In genomic region chr19:48738557-48739399, GRCh38 we compare ENCODE assay signal across 8 cellular contexts. TPM values are rescaled to one million over a fixed set of nuclear protein-coding genes. Genes with fewer than 3 reads are reported as not detected.
DNase-seq lines count a peak whose midpoint lies in the region; ATAC-seq and TF ChIP-seq lines count a peak whose summit lies in the region.

No MANE protein-coding gene starts in this region.

- no peaks in the 10 kb centered on the region for H3K9me3 ChIP-seq in CD4-positive, CD25-positive, alpha-beta regulatory T cell (ENCODE audit: control insufficient read depth in 2 of 2, low read length in 2 of 2)
- H3K9me3 ChIP-seq in Peyer's patch (no peaks in the 10 kb centered on the region), fibroblast of lung (ENCODE audit: control insufficient read depth, insufficient read depth, low read depth, low read length) (no peaks in the 10 kb centered on the region)
- no peaks in the 10 kb centered on the region for H3K9me3 ChIP-seq in naive thymus-derived CD4-positive, alpha-beta T cell (ENCODE audit: control insufficient read depth in 2 of 3, low read length in 3 of 3)

- no peaks in the 10 kb centered on the region for H4K20me1 ChIP-seq in fibroblast of lung (ENCODE audit: control insufficient read depth, extremely low read depth, insufficient read depth, low read length)

- no peaks in the 10 kb centered on the region for H3K27me3 ChIP-seq in CD4-positive, CD25-positive, alpha-beta regulatory T cell (ENCODE audit: control insufficient read depth, insufficient read depth, low read length)
- no peaks in the 10 kb centered on the region for H3K27me3 ChIP-seq in Peyer's patch
- H3K27me3 ChIP-seq in fibroblast of lung (ENCODE audit: control insufficient read depth, insufficient read depth, low read length) = peaks cover 5% of the 10 kb centered on the region
- no peaks in the 10 kb centered on the region for H3K27me3 ChIP-seq in naive thymus-derived CD4-positive, alpha-beta T cell (ENCODE audit: control insufficient read depth in 2 of 2, insufficient read depth in 2 of 2, low read length in 2 of 2)

- POLR2A ChIA-PET in naive thymus-derived CD4-positive, alpha-beta T cell (lab: Charles Lee) = interaction anchor here (0.6 to 2.0 kb wide), 7 partner anchors 13 to 227 kb away, joined by 3 to 9 read pairs (median 3); no protein-coding TSS in a partner anchor

- no peak for TF ChIP-seq POLR2A in Peyer's patch (IDR thresholded peaks at IDR 0.05)

- H3K4me1 ChIP-seq in CD4-positive, CD25-positive, alpha-beta regulatory T cell (ENCODE audit: control insufficient read depth, insufficient read depth, low read length, poor library complexity, severe bottlenecking) = peaks cover 22% of the 10 kb centered on the region
- H3K4me1 ChIP-seq in Peyer's patch (peaks cover 4 to 30% (median 8%) of the 10 kb centered on the region in 4 donors), fibroblast of lung (ENCODE audit: control insufficient read depth, extremely low read depth, insufficient read depth, low read length) (no peaks in the 10 kb centered on the region)
- H3K4me1 ChIP-seq in naive thymus-derived CD4-positive, alpha-beta T cell (ENCODE audit: control insufficient read depth in 2 of 2, insufficient read depth in 2 of 2, low read length in 2 of 2) = peaks cover 4 to 26% of the 10 kb centered on the region in 2 donors

- peak in 5 of 6 experiments; percentile 35 to 94 (median 84) for TF ChIP-seq CTCF in Peyer's patch (IDR thresholded peaks at IDR 0.05)
- TF ChIP-seq CTCF in fibroblast of lung (conservative IDR thresholded peaks at IDR 0.05 in 1 of 2, IDR thresholded peaks at IDR 0.05 in 1 of 2; ENCODE audit: low read depth in 1 of 2, low read length in 2 of 2) = peak in 1 of 2 donors; percentile 9

- peak overlapping the region in 2 of 3 donors; percentile 36 to 63 for H3K27ac Mint-ChIP-seq in CD4-positive, CD25-positive, alpha-beta regulatory T cell
- H3K27ac Mint-ChIP-seq in activated T-helper 1 cell treated with anti-CD3 and anti-CD28 coated beads, Interleukin-12 subunit alpha, Interleukin-12 subunit beta, Interleukin-2, Interleukin-4 antibody, amounts not matched to agents 30 ng/mL and 10 ng/mL and 1 ng/mL, durations not matched to agents 14 hours and 24 hours and 36 hours = peak overlapping the region; percentile 52
- H3K27ac Mint-ChIP-seq in naive thymus-derived CD4-positive, alpha-beta T cell = peak overlapping the region in 7 of 9 donors; percentile 17 to 68 (median 52)

- peak overlapping the region; percentile 54 for H3K4me2 ChIP-seq in fibroblast of lung (ENCODE audit: extremely low read depth, insufficient read depth, low read length)

- intact Hi-C loops in activated T-helper 1 cell treated with anti-CD3 and anti-CD28 coated beads, Interleukin-12 subunit alpha, Interleukin-12 subunit beta, Interleukin-2, Interleukin-4 antibody, amounts not matched to agents 30 ng/mL and 10 ng/mL and 1 ng/mL, durations not matched to agents 14 hours and 24 hours and 36 hours (cut with micrococcal nuclease) = loop anchor here (1.0 to 2.0 kb wide), 8 partner anchors 9 to 245 kb away; partner anchors contain the start of genes BCAT2, CA11 and HSD17B14
- intact Hi-C loops in naive thymus-derived CD4-positive, alpha-beta T cell (cut with micrococcal nuclease) = loop anchor here (1.0 to 5.0 kb wide), 11 partner anchors 13 to 246 kb away; partner anchors contain the start of genes CA11 (in 2 of the 2), BCAT2 (in 1 of the 2), FUT1 (in 1 of the 2) and FUT2 (in 1 of the 2)

- H3K27me3 Mint-ChIP-seq in CD4-positive, CD25-positive, alpha-beta regulatory T cell = peaks cover 24% of the 10 kb centered on the region
- H3K27me3 Mint-ChIP-seq in activated T-helper 1 cell treated with anti-CD3 and anti-CD28 coated beads, Interleukin-12 subunit alpha, Interleukin-12 subunit beta, Interleukin-2, Interleukin-4 antibody, amounts not matched to agents 30 ng/mL and 10 ng/mL and 1 ng/mL, durations not matched to agents 14 hours and 24 hours and 36 hours (ENCODE audit: insufficient read depth) = no peaks in the 10 kb centered on the region
- H3K27me3 Mint-ChIP-seq in naive thymus-derived CD4-positive, alpha-beta T cell = peaks cover 0 to 20% (median 0%) of the 10 kb centered on the region in 5 donors

- H3K4me1 Mint-ChIP-seq in CD4-positive, CD25-positive, alpha-beta regulatory T cell = peaks cover 0 to 31% (median 6%) of the 10 kb centered on the region in 4 donors
- H3K4me1 Mint-ChIP-seq in activated T-helper 1 cell treated with anti-CD3 and anti-CD28 coated beads, Interleukin-12 subunit alpha, Interleukin-12 subunit beta, Interleukin-2, Interleukin-4 antibody, amounts not matched to agents 30 ng/mL and 10 ng/mL and 1 ng/mL, durations not matched to agents 14 hours and 24 hours and 36 hours (ENCODE audit: low read depth) = peaks cover 13% of the 10 kb centered on the region
- H3K4me1 Mint-ChIP-seq in naive thymus-derived CD4-positive, alpha-beta T cell = peaks cover 7 to 22% (median 17%) of the 10 kb centered on the region in 7 donors

- peak overlapping the region; percentile 20 for H2AFZ ChIP-seq in fibroblast of lung (ENCODE audit: low read length)

- H3K36me3 ChIP-seq in CD4-positive, CD25-positive, alpha-beta regulatory T cell (ENCODE audit: control insufficient read depth, insufficient read depth, low read length) = no peaks in the 10 kb centered on the region
- H3K36me3 ChIP-seq in Peyer's patch (no peaks in the 10 kb centered on the region), fibroblast of lung (ENCODE audit: control insufficient read depth, insufficient read depth, low read length) (no peaks in the 10 kb centered on the region)
- H3K36me3 ChIP-seq in naive thymus-derived CD4-positive, alpha-beta T cell (ENCODE audit: control insufficient read depth in 2 of 3, insufficient read depth in 3 of 3, low read length in 3 of 3) = no peaks in the 10 kb centered on the region

- H3K9ac ChIP-seq in fibroblast of lung (ENCODE audit: insufficient read depth, low read length) = no peak overlapping the region

- H3K4me3 ChIP-seq in CD4-positive, CD25-positive, alpha-beta regulatory T cell (ENCODE audit: low read depth, low read length) = no peak overlapping the region
- peak overlapping the region; percentile 41 to 70 (median 60) for H3K4me3 ChIP-seq in Peyer's patch
- peak overlapping the region in 3 of 4 experiments; percentile 10 to 43 (median 23) for H3K4me3 ChIP-seq in fibroblast of lung (replicated peaks in 1 of 4; ENCODE audit: control extremely low read depth in 1 of 4, insufficient read depth in 1 of 4, low read depth in 3 of 4, low read length in 4 of 4)
- H3K4me3 ChIP-seq in naive thymus-derived CD4-positive, alpha-beta T cell (ENCODE audit: low read length) = peak overlapping the region; percentile 53

- peaks cover 0 to 2% (median 0%) of the 10 kb centered on the region in 7 donors for H3K9me3 Mint-ChIP-seq in CD4-positive, CD25-positive, alpha-beta regulatory T cell
- no peaks in the 10 kb centered on the region for H3K9me3 Mint-ChIP-seq in activated T-helper 1 cell treated with anti-CD3 and anti-CD28 coated beads, Interleukin-12 subunit alpha, Interleukin-12 subunit beta, Interleukin-2, Interleukin-4 antibody, amounts not matched to agents 30 ng/mL and 10 ng/mL and 1 ng/mL, durations not matched to agents 14 hours and 24 hours and 36 hours
- H3K9me3 Mint-ChIP-seq in naive thymus-derived CD4-positive, alpha-beta T cell = peaks cover 0 to 2% (median 0%) of the 10 kb centered on the region in 11 donors

- CTCF ChIA-PET in naive thymus-derived CD4-positive, alpha-beta T cell (lab: Charles Lee) = interaction anchor here (0.7 to 1.5 kb wide), 4 partner anchors 13 to 93 kb away, joined by 3 to 11 read pairs (median 7); partner anchors contain the start of gene CA11

- H3K36me3 Mint-ChIP-seq in CD4-positive, CD25-positive, alpha-beta regulatory T cell = peaks cover 4% of the 10 kb centered on the region
- H3K36me3 Mint-ChIP-seq in activated T-helper 1 cell treated with anti-CD3 and anti-CD28 coated beads, Interleukin-12 subunit alpha, Interleukin-12 subunit beta, Interleukin-2, Interleukin-4 antibody, amounts not matched to agents 30 ng/mL and 10 ng/mL and 1 ng/mL, durations not matched to agents 14 hours and 24 hours and 36 hours (ENCODE audit: low read depth) = no peaks in the 10 kb centered on the region
- H3K36me3 Mint-ChIP-seq in naive thymus-derived CD4-positive, alpha-beta T cell = no peaks in the 10 kb centered on the region

- ATAC-seq in CD4-positive, CD25-positive, alpha-beta regulatory T cell (ENCODE audit: low read depth in 2 of 2) = peak; percentile 91 to 94
- ATAC-seq in GM21367 (IDR thresholded peaks at IDR 0.05; ENCODE audit: unreplicated experiment) = peak; percentile 77
- peak; percentile 97 for ATAC-seq in naive thymus-derived CD4-positive, alpha-beta T cell

- H3K4me3 Mint-ChIP-seq in CD4-positive, CD25-positive, alpha-beta regulatory T cell = peak overlapping the region in 2 of 4 donors; percentile 65 to 68
- H3K4me3 Mint-ChIP-seq in activated T-helper 1 cell treated with anti-CD3 and anti-CD28 coated beads, Interleukin-12 subunit alpha, Interleukin-12 subunit beta, Interleukin-2, Interleukin-4 antibody, amounts not matched to agents 30 ng/mL and 10 ng/mL and 1 ng/mL, durations not matched to agents 14 hours and 24 hours and 36 hours = peak overlapping the region; percentile 64
- peak overlapping the region in 9 of 10 donors; percentile 48 to 74 (median 66) for H3K4me3 Mint-ChIP-seq in naive thymus-derived CD4-positive, alpha-beta T cell

- DNase-seq in CD4-positive, CD25-positive, alpha-beta regulatory T cell = peak; percentile 83 to 89 (median 86)
- DNase-seq in KG1 (lab: John Stamatoyannopoulos, UW) = peak; percentile 63
- DNase-seq in Peyer's patch = peak; percentile 96 to 99 (median 98)
- peak; percentile 85 for DNase-seq in activated T-helper 1 cell treated with anti-CD3 and anti-CD28 coated beads, Interleukin-12 subunit alpha, Interleukin-12 subunit beta, Interleukin-2, Interleukin-4 antibody, amounts not matched to agents 30 ng/mL and 10 ng/mL and 1 ng/mL, durations not matched to agents 14 hours and 24 hours and 36 hours (ENCODE audit: low spot score)
- DNase-seq in fibroblast of lung (ENCODE audit: low read depth in 2 of 2) = peak; percentile 63 to 71
- peak; percentile 73 to 95 (median 84) for DNase-seq in naive thymus-derived CD4-positive, alpha-beta T cell
- peak; percentile 82 to 90 for DNase-seq in stimulated activated CD8-positive, alpha-beta memory T cell treated with anti-CD3 and anti-CD28 coated beads, Interleukin-7, amount 100 ng/mL, for 48 hours (ENCODE audit: extremely low read depth in 1 of 2, low read depth in 1 of 2)

- H3K79me2 ChIP-seq in fibroblast of lung (ENCODE audit: control insufficient read depth, insufficient read depth, low read length) = no peaks in the 10 kb centered on the region

- H3K27ac ChIP-seq in CD4-positive, CD25-positive, alpha-beta regulatory T cell (ENCODE audit: insufficient read depth, low read length, poor library complexity, severe bottlenecking) = no peak overlapping the region
- peak overlapping the region in 3 of 4 donors; percentile 52 to 77 (median 73) for H3K27ac ChIP-seq in Peyer's patch
- no peak overlapping the region for H3K27ac ChIP-seq in fibroblast of lung (ENCODE audit: insufficient read depth, low read length)
- peak overlapping the region; percentile 41 for H3K27ac ChIP-seq in naive thymus-derived CD4-positive, alpha-beta T cell (ENCODE audit: low read depth, low read length)

RNA-seq across cellular contexts. Expression of gene RASIP1, which starts 1.6 kb away (rescaled TPM):
- total RNA-seq in CD4-positive, CD25-positive, alpha-beta regulatory T cell = 0.22 TPM
- polyA plus RNA-seq in CD4-positive, CD25-positive, alpha-beta regulatory T cell = under 1 TPM; 0.13 to 0.55 (median 0.18) TPM
- 1 to 10 TPM; 1.8 to 6.6 (median 3.4) TPM for total RNA-seq in Peyer's patch
- total RNA-seq in activated T-helper 1 cell treated with anti-CD3 and anti-CD28 coated beads, Interleukin-12 subunit alpha, Interleukin-12 subunit beta, Interleukin-2, Interleukin-4 antibody, amounts not matched to agents 30 ng/mL and 10 ng/mL and 1 ng/mL, durations not matched to agents 14 hours and 24 hours and 36 hours = 0.44 and 0.88 TPM in 2 replicates
- 0.99 and 1.5 TPM in 2 replicates for total RNA-seq in fibroblast of lung
- 1.2 and 1.6 TPM in 2 replicates for polyA plus RNA-seq in fibroblast of lung
- polyA plus RNA-seq in fibroblast of lung (2012) = 1.3 and 1.5 TPM in 2 replicates
- 3.3 and 3.7 TPM in 2 replicates for polyA minus RNA-seq in fibroblast of lung (ENCODE audit: low replicate concordance)
- under 1 TPM in 2 of 5 experiments, not detected in 3; 0.12 to 0.21 TPM for total RNA-seq in naive thymus-derived CD4-positive, alpha-beta T cell
- under 1 TPM; 0.12 to 0.65 TPM for polyA plus RNA-seq in naive thymus-derived CD4-positive, alpha-beta T cell

RNA-seq across cellular contexts. Expression of gene IZUMO1, which starts 7.9 kb away (rescaled TPM):
- total RNA-seq in CD4-positive, CD25-positive, alpha-beta regulatory T cell = not detected
- polyA plus RNA-seq in CD4-positive, CD25-positive, alpha-beta regulatory T cell = not detected
- total RNA-seq in Peyer's patch = not detected
- 0.37 TPM in 1 of 2 replicates, not detected in the other for total RNA-seq in activated T-helper 1 cell treated with anti-CD3 and anti-CD28 coated beads, Interleukin-12 subunit alpha, Interleukin-12 subunit beta, Interleukin-2, Interleukin-4 antibody, amounts not matched to agents 30 ng/mL and 10 ng/mL and 1 ng/mL, durations not matched to agents 14 hours and 24 hours and 36 hours
- total RNA-seq in fibroblast of lung = not detected in 2 replicates
- not detected in 2 replicates for polyA plus RNA-seq in fibroblast of lung
- not detected in 2 replicates for polyA plus RNA-seq in fibroblast of lung (2012)
- not detected in 2 replicates for polyA minus RNA-seq in fibroblast of lung (ENCODE audit: low replicate concordance)
- total RNA-seq in naive thymus-derived CD4-positive, alpha-beta T cell = not detected
- not detected for polyA plus RNA-seq in naive thymus-derived CD4-positive, alpha-beta T cell

RNA-seq across cellular contexts. Expression of gene FUT1, which starts 13.7 kb away (rescaled TPM):
- total RNA-seq in CD4-positive, CD25-positive, alpha-beta regulatory T cell = not detected
- under 1 TPM in 2 of 4 donors, not detected in 2; 0.06 to 0.14 TPM for polyA plus RNA-seq in CD4-positive, CD25-positive, alpha-beta regulatory T cell
- total RNA-seq in Peyer's patch (1 to 10 TPM in 1 of 4 donors, under 1 TPM in 3; 0.38 to 1.2 (median 0.68) TPM), fibroblast of lung (under 0.01 and 0.17 TPM in 2 replicates)
- total RNA-seq in activated T-helper 1 cell treated with anti-CD3 and anti-CD28 coated beads, Interleukin-12 subunit alpha, Interleukin-12 subunit beta, Interleukin-2, Interleukin-4 antibody, amounts not matched to agents 30 ng/mL and 10 ng/mL and 1 ng/mL, durations not matched to agents 14 hours and 24 hours and 36 hours = 0.54 and 0.57 TPM in 2 replicates
- 0.02 and 0.06 TPM in 2 replicates for polyA plus RNA-seq in fibroblast of lung
- polyA plus RNA-seq in fibroblast of lung (2012) = 0.06 TPM in 1 of 2 replicates, not detected in the other
- polyA minus RNA-seq in fibroblast of lung (ENCODE audit: low replicate concordance) = 0.07 TPM in 1 of 2 replicates, not detected in the other
- total RNA-seq in naive thymus-derived CD4-positive, alpha-beta T cell = under 1 TPM in 1 of 5 experiments, not detected in 4; 0.17 TPM
- polyA plus RNA-seq in naive thymus-derived CD4-positive, alpha-beta T cell = not detected

RNA-seq across cellular contexts. Expression of gene FGF21, which starts 16.5 kb away (rescaled TPM):
- not detected for total RNA-seq in CD4-positive, CD25-positive, alpha-beta regulatory T cell
- polyA plus RNA-seq in CD4-positive, CD25-positive, alpha-beta regulatory T cell = not detected
- not detected for total RNA-seq in Peyer's patch
- not detected in 2 replicates for total RNA-seq in activated T-helper 1 cell treated with anti-CD3 and anti-CD28 coated beads, Interleukin-12 subunit alpha, Interleukin-12 subunit beta, Interleukin-2, Interleukin-4 antibody, amounts not matched to agents 30 ng/mL and 10 ng/mL and 1 ng/mL, durations not matched to agents 14 hours and 24 hours and 36 hours
- total RNA-seq in fibroblast of lung = not detected in 2 replicates
- not detected in 2 replicates for polyA plus RNA-seq in fibroblast of lung
- not detected in 2 replicates for polyA plus RNA-seq in fibroblast of lung (2012)
- not detected in 2 replicates for polyA minus RNA-seq in fibroblast of lung (ENCODE audit: low replicate concordance)
- not detected for total RNA-seq in naive thymus-derived CD4-positive, alpha-beta T cell
- polyA plus RNA-seq in naive thymus-derived CD4-positive, alpha-beta T cell = not detected

RNA-seq across cellular contexts. Expression of gene MAMSTR, which starts 19.3 kb away (rescaled TPM):
- total RNA-seq in CD4-positive, CD25-positive, alpha-beta regulatory T cell = 1.1 TPM
- under 1 TPM; 0.17 to 0.40 (median 0.30) TPM for polyA plus RNA-seq in CD4-positive, CD25-positive, alpha-beta regulatory T cell
- total RNA-seq in Peyer's patch = 1 to 10 TPM in 1 of 4 donors, under 1 TPM in 1, not detected in 2; 0.70 to 1.1 TPM
- total RNA-seq in activated T-helper 1 cell treated with anti-CD3 and anti-CD28 coated beads, Interleukin-12 subunit alpha, Interleukin-12 subunit beta, Interleukin-2, Interleukin-4 antibody, amounts not matched to agents 30 ng/mL and 10 ng/mL and 1 ng/mL, durations not matched to agents 14 hours and 24 hours and 36 hours = 1.4 and 1.7 TPM in 2 replicates
- total RNA-seq in fibroblast of lung = 0.51 and 0.99 TPM in 2 replicates
- polyA plus RNA-seq in fibroblast of lung = 0.84 and 1.8 TPM in 2 replicates
- 2.9 and 6.0 TPM in 2 replicates for polyA plus RNA-seq in fibroblast of lung (2012)
- 6.6 and 14.4 TPM in 2 replicates for polyA minus RNA-seq in fibroblast of lung (ENCODE audit: low replicate concordance)
- total RNA-seq in naive thymus-derived CD4-positive, alpha-beta T cell = 1 to 10 TPM in 3 of 5 experiments, under 1 TPM in 2; 0.80 to 2.1 (median 1.3) TPM
- under 1 TPM; 0.25 to 0.87 TPM for polyA plus RNA-seq in naive thymus-derived CD4-positive, alpha-beta T cell

Comparison
In these comparisons a context has a peak if more than half of its experiments do, and no peak if none do; other contexts are left out.
1. H3K27ac ChIP-seq: peak in Peyer's patch (3 of 4) and naive thymus-derived CD4-positive, alpha-beta T cell (single experiment); none in CD4-positive, CD25-positive, alpha-beta regulatory T cell (single experiment) and fibroblast of lung (single experiment).
2. Peak in every context shown above with its lines, with median percentiles within 50 percentile points of each other: ATAC-seq, DNase-seq and H3K27ac Mint-ChIP-seq.